Comparison of ENCODE assay signal across 16 cellular contexts in genomic region chr13:27211771-27212364, GRCh38. TPM values are rescaled to one million over a fixed set of nuclear protein-coding genes. Genes with fewer than 3 reads are reported as not detected.
DNase-seq lines count a peak whose midpoint lies in the region; ATAC-seq and TF ChIP-seq lines count a peak whose summit lies in the region.
"Had no signal": no experiment of that assay in that cellular context is flagged by ENCODE, and none has a peak within 500 bp of the region (broad histone marks: within the 10 kb centered on the region; RNA-seq: fewer than 3 reads in every experiment).

No MANE protein-coding gene starts in this region.

- H3K9me2 ChIP-seq in PC-3 (replicated peaks; ENCODE audit: low read length) = no peaks in the 10 kb centered on the region

- peaks cover 8% of the 10 kb centered on the region for H3K9me3 Mint-ChIP-seq in mesothelial cell of epicardium

- TF ChIP-seq CTCF in PC-3 (conservative IDR thresholded peaks at IDR 0.05; ENCODE audit: low read depth, low read length) (no peak), choroid plexus epithelial cell (conservative IDR thresholded peaks at IDR 0.05; ENCODE audit: low read depth, low read length) (no peak), mesothelial cell of epicardium (IDR thresholded peaks at IDR 0.05; ENCODE audit: unreplicated experiment) (no peak), heart left ventricle (IDR thresholded peaks at IDR 0.05) (no peak), right atrium auricular region (IDR thresholded peaks at IDR 0.05) (no peak)

- H3K36me3 ChIP-seq in PC-3 (ENCODE audit: low read depth, low read length) (no peaks in the 10 kb centered on the region), heart left ventricle (no peaks in the 10 kb centered on the region), right atrium auricular region (no peaks in the 10 kb centered on the region)
- H3K36me3 ChIP-seq: vagina had no signal

- no peaks in the 10 kb centered on the region for H3K9me3 ChIP-seq in PC-3 (ENCODE audit: low read length)
- peaks cover 0 to 20% (median 0%) of the 10 kb centered on the region in 12 donors for H3K9me3 ChIP-seq in heart left ventricle
- H3K9me3 ChIP-seq in right atrium auricular region = peaks cover 0 to 16% of the 10 kb centered on the region in 2 donors
- H3K9me3 ChIP-seq: vagina had no signal

- DNase-seq in ELR (ENCODE audit: low read depth) (peak; percentile 89), PC-3 (peak; percentile 76), choroid plexus epithelial cell (ENCODE audit: low read depth) (peak; percentile 70), kidney tubule cell (ENCODE audit: low spot score) (peak; percentile 85), mesothelial cell of epicardium (ENCODE audit: low spot score in 2 of 2, unreplicated experiment in 2 of 2) (no peak), heart left ventricle (no peak), right atrium auricular region (ENCODE audit: low spot score) (no peak), NCI-H146 (lab: John Stamatoyannopoulos, UW) (no peak)
- DNase-seq: activated B cell treated with CpG ODN at 0.5 μM for 24 hours; activated naive CD8-positive, alpha-beta T cell treated with anti-CD3 and anti-CD28 coated beads for 36 hours; cortex of kidney; kidney glomerular epithelial cell; MM.1S had no signal

- no peak overlapping the region for H3K9ac ChIP-seq in PC-3 (ENCODE audit: low read length)

- H3K27ac ChIP-seq in PC-3 (ENCODE audit: low read length) (peak overlapping the region; percentile 29; the same call in 1 of the 2 replicates), heart left ventricle (no peak overlapping the region), right atrium auricular region (no peak overlapping the region)
- H3K27ac ChIP-seq: vagina had no signal

- ATAC-seq in PC-3 = peak; percentile 100
- no peak for ATAC-seq in heart left ventricle

- H3K27me3 ChIP-seq in PC-3 (ENCODE audit: low read length) = no peaks in the 10 kb centered on the region
- no peaks in the 10 kb centered on the region for H3K27me3 ChIP-seq in heart left ventricle
- H3K27me3 ChIP-seq in right atrium auricular region = no peaks in the 10 kb centered on the region
- H3K27me3 ChIP-seq: vagina had no signal

- no peak overlapping the region for H3K27ac Mint-ChIP-seq in mesothelial cell of epicardium
- H3K27ac Mint-ChIP-seq: activated B cell treated with CpG ODN at 0.5 μM for 24 hours; activated naive CD8-positive, alpha-beta T cell treated with anti-CD3 and anti-CD28 coated beads for 36 hours; progenitor cell of endocrine pancreas had no signal

- TF ChIP-seq POLR2A in heart left ventricle (IDR thresholded peaks at IDR 0.05) = no peak

- POLR2A ChIA-PET in PC-3 (lab: Charles Lee; ENCODE audit: unreplicated experiment) = no interaction called here

- no peak overlapping the region for H3K4me3 Mint-ChIP-seq in mesothelial cell of epicardium

- H3K4me1 Mint-ChIP-seq in mesothelial cell of epicardium = no peaks in the 10 kb centered on the region
- H3K4me1 Mint-ChIP-seq: activated B cell treated with CpG ODN at 0.5 μM for 24 hours had no signal

- BruUV-seq in PC-3 (replicated peaks; lab: Mats Ljungman, UMichigan) = no TSS peak

- H3K27me3 Mint-ChIP-seq in mesothelial cell of epicardium (ENCODE audit: low read depth) = peaks cover 2% of the 10 kb centered on the region
- H3K27me3 Mint-ChIP-seq: activated B cell treated with CpG ODN at 0.5 μM for 24 hours; activated naive CD8-positive, alpha-beta T cell treated with anti-CD3 and anti-CD28 coated beads for 36 hours; progenitor cell of endocrine pancreas had no signal

- no peaks in the 10 kb centered on the region for H4K20me1 ChIP-seq in PC-3 (ENCODE audit: low read length)

- intact Hi-C loops in PC-3 (cut with micrococcal nuclease) = no loop called here
- intact Hi-C loops in heart left ventricle (cut with DNase I) = no loop called here

- whole genome bisulfite sequencing in heart left ventricle, 4 donors = 72 to 89% (median 81%) methylated on average over 9 to 17 of the region's 17 CpGs

- CTCF ChIA-PET in PC-3 (lab: Charles Lee) = interaction anchor here (0.9 to 1.0 kb wide), 2 partner anchors 17 to 265 kb away, joined by 3 read pairs; no protein-coding TSS in a partner anchor

- no peaks in the 10 kb centered on the region for H3K79me2 ChIP-seq in PC-3 (ENCODE audit: low read length)

- H3K4me2 ChIP-seq in PC-3 (ENCODE audit: low read length) = peak overlapping the region; percentile 65

- H3F3A ChIP-seq in PC-3 (ENCODE audit: low read length, unreplicated experiment) = no peaks in the 10 kb centered on the region

- H3K36me3 Mint-ChIP-seq in mesothelial cell of epicardium = no peaks in the 10 kb centered on the region
- H3K36me3 Mint-ChIP-seq: CD14-positive monocyte had no signal

- H3K4me1 ChIP-seq in PC-3 (ENCODE audit: insufficient read depth, low read length) (peaks cover 12% of the 10 kb centered on the region), heart left ventricle (no peaks in the 10 kb centered on the region), right atrium auricular region (no peaks in the 10 kb centered on the region)
- H3K4me1 ChIP-seq: vagina had no signal

- peak overlapping the region; percentile 73 for H2AFZ ChIP-seq in PC-3 (ENCODE audit: low read length)

- H3K4me3 ChIP-seq in PC-3 (ENCODE audit: low read length) (no peak overlapping the region), choroid plexus epithelial cell (ENCODE audit: low read depth, low read length) (no peak overlapping the region), heart left ventricle (no peak overlapping the region), right atrium auricular region (no peak overlapping the region)
- H3K4me3 ChIP-seq: vagina had no signal

RNA-seq across cellular contexts. Expression of gene RPL21, which starts 39.5 kb away (rescaled TPM):
- total RNA-seq in PC-3 (2014; rRNA removed) (380 and 552 TPM in 2 replicates), mesothelial cell of epicardium (851 to 889 TPM (median 875 TPM) in 3 replicates), heart left ventricle (100 to 1,000 TPM; 292 to 825 (median 609) TPM), right atrium auricular region (100 to 1,000 TPM; 424 to 949 TPM)
- polyA plus RNA-seq in heart left ventricle = 1,000 to 10,000 TPM in 1 of 2 donors, 100 to 1,000 TPM in 1; 459 to 1,593 TPM

RNA-seq across cellular contexts. Expression of gene USP12, which starts 40.3 kb away (rescaled TPM):
- total RNA-seq in PC-3 (2014; rRNA removed) (24.2 and 28.7 TPM in 2 replicates), mesothelial cell of epicardium (22.3 to 23.2 TPM (median 23.0 TPM) in 3 replicates), heart left ventricle (10 to 100 TPM; 13.2 to 29.2 (median 20.8) TPM), right atrium auricular region (10 to 100 TPM; 11.6 to 23.0 TPM)
- polyA plus RNA-seq in heart left ventricle = 10 to 100 TPM in 1 of 2 donors, 1 to 10 TPM in 1; 5.1 to 35.4 TPM

RNA-seq across cellular contexts. Expression of gene RASL11A, which starts 58.8 kb away (rescaled TPM):
- total RNA-seq in PC-3 (2014; rRNA removed) (43.3 and 59.7 TPM in 2 replicates), mesothelial cell of epicardium (8.8 to 10.5 TPM (median 9.1 TPM) in 3 replicates), heart left ventricle (10 to 100 TPM in 3 of 9 donors, 1 to 10 TPM in 6; 2.9 to 13.7 (median 5.4) TPM), right atrium auricular region (10 to 100 TPM in 1 of 2 donors, 1 to 10 TPM in 1; 9.3 to 16.3 TPM)
- polyA plus RNA-seq in heart left ventricle = 1 to 10 TPM; 3.5 to 7.9 TPM

Comparison
In these comparisons a context has a peak if more than half of its experiments do, and no peak if none do; other contexts are left out.
1. DNase-seq: peak in ELR (single experiment), PC-3 (single experiment), choroid plexus epithelial cell (single experiment) and kidney tubule cell (single experiment); none in mesothelial cell of epicardium (0 of 2), heart left ventricle (0 of 5), right atrium auricular region (single experiment) and NCI-H146 (single experiment).